ENCODE assay signal across 1 cellular context in genomic region chr13:30848332-30849027, GRCh38.
TF ChIP-seq lines count a peak whose summit lies in the region.

No MANE protein-coding gene starts in this region.

TF ChIP-seq in GM12878, 131 proteins besides CTCF, POLR2A, EP300 and RAD21 (continued from another document):
- TF ChIP-seq CUX1 (IDR thresholded peaks at IDR 0.05; ENCODE audit: insufficient replicate concordance, low read depth, low read length) (no peak), SMAD5 (IDR thresholded peaks at IDR 0.05; ENCODE audit: low read depth) (no peak), ZNF592 (IDR thresholded peaks at IDR 0.05) (no peak), ZBTB4 (CRISPR knock-in tag; IDR thresholded peaks at IDR 0.05) (no peak), STAT1 (conservative IDR thresholded peaks at IDR 0.05) (no peak), YBX1 (IDR thresholded peaks at IDR 0.05) (no peak), MYB (IDR thresholded peaks at IDR 0.05; ENCODE audit: borderline replicate concordance, low read depth, low read length) (no peak), WRNIP1 (IDR thresholded peaks at IDR 0.05; ENCODE audit: borderline replicate concordance, low read depth, low read length) (no peak), RUNX3 (IDR thresholded peaks at IDR 0.05; ENCODE audit: low read length) (no peak), ATF3 (IDR thresholded peaks at IDR 0.05; ENCODE audit: borderline replicate concordance, extremely low read depth, low read depth, low read length) (no peak), ZNF24 (IDR thresholded peaks at IDR 0.05) (no peak), SREBF2 (IDR thresholded peaks at IDR 0.05; ENCODE audit: low read length) (no peak), HDAC2 (IDR thresholded peaks at IDR 0.05) (no peak), SIX5 (IDR thresholded peaks at IDR 0.05; ENCODE audit: low read depth, low read length, severe bottlenecking) (no peak), NFYA (IDR thresholded peaks at IDR 0.05; ENCODE audit: borderline replicate concordance, low read depth, low read length) (no peak), PBX3 (IDR thresholded peaks at IDR 0.05; ENCODE audit: insufficient replicate concordance, low read depth, low read length) (no peak), CBX5 (IDR thresholded peaks at IDR 0.05; ENCODE audit: low read depth) (no peak), RFX5 (IDR thresholded peaks at IDR 0.05; ENCODE audit: low read depth, low read length) (no peak), KDM1A (IDR thresholded peaks at IDR 0.05; ENCODE audit: borderline replicate concordance) (no peak), JUNB (IDR thresholded peaks at IDR 0.05) (no peak), ELK1 (IDR thresholded peaks at IDR 0.05; ENCODE audit: low read depth, low read length) (no peak), ATF7 (IDR thresholded peaks at IDR 0.05; ENCODE audit: low read depth) (0 out of 2 replicates have a peak, but pooled peaks have one; percentile 0), SIN3A (IDR thresholded peaks at IDR 0.05; ENCODE audit: low read depth, low read length) (no peak), IKZF2 (IDR thresholded peaks at IDR 0.05) (0 out of 4 replicates have a peak, but pooled peaks of 1 of the 2 experiments have one; percentile 0), TCF12 (IDR thresholded peaks at IDR 0.05; ENCODE audit: low read depth, low read length) (no peak), BMI1 (IDR thresholded peaks at IDR 0.05; ENCODE audit: borderline replicate concordance) (no peak), EGR1 (IDR thresholded peaks at IDR 0.05; ENCODE audit: borderline replicate concordance in 1 of 2, low read depth in 2 of 2, low read length in 2 of 2) (no peak), CBFB (IDR thresholded peaks at IDR 0.05; ENCODE audit: low read depth) (no peak), TAF1 (IDR thresholded peaks at IDR 0.05; ENCODE audit: borderline replicate concordance, low read depth, low read length) (no peak), NFIC (IDR thresholded peaks at IDR 0.05; ENCODE audit: low read depth, low read length) (0 out of 2 replicates have a peak, but pooled peaks have one; percentile 24)
